ENCODE assay signal across 16 cellular contexts in genomic region chr5:172957458-172957857, GRCh38. TPM values are rescaled to one million over a fixed set of nuclear protein-coding genes. Genes with fewer than 3 reads are reported as not detected.
DNase-seq lines count a peak whose midpoint lies in the region; ATAC-seq and TF ChIP-seq lines count a peak whose summit lies in the region.
"Had no signal": no experiment of that assay in that cellular context is flagged by ENCODE, and none has a peak within 500 bp of the region (broad histone marks: within the 10 kb centered on the region; RNA-seq: fewer than 3 reads in every experiment).

No MANE protein-coding gene starts in this region.

- peaks cover 0 to 47% (median 21%) of the 10 kb centered on the region in 4 donors for H3K4me1 ChIP-seq in sigmoid colon
- peaks cover 21% of the 10 kb centered on the region for H3K4me1 ChIP-seq in lower lobe of right lung
- peaks cover 12% of the 10 kb centered on the region for H3K4me1 ChIP-seq in upper lobe of right lung

- peaks cover 17% of the 10 kb centered on the region for H3K36me3 Mint-ChIP-seq in activated CD4-positive, alpha-beta T cell treated with anti-CD3 and anti-CD28 coated beads, Interleukin-2, amount 10 ng/mL, durations not matched to agents 24 days and 14 days (ENCODE audit: low read depth)
- H3K36me3 Mint-ChIP-seq in activated CD4-positive, alpha-beta T cell treated with anti-CD3 and anti-CD28 coated beads for 36 hours (ENCODE audit: low read depth): peaks cover 13% of the 10 kb centered on the region
- peaks cover 6% of the 10 kb centered on the region for H3K36me3 Mint-ChIP-seq in endothelial cell (ENCODE audit: low read depth, unreplicated experiment)

- no peak for TF ChIP-seq CTCF in endothelial cell (IDR thresholded peaks at IDR 0.05; ENCODE audit: unreplicated experiment)
- TF ChIP-seq CTCF in sigmoid colon (IDR thresholded peaks at IDR 0.05): no peak
- no peak for TF ChIP-seq CTCF in lower lobe of right lung (IDR thresholded peaks at IDR 0.05)
- no peak for TF ChIP-seq CTCF in upper lobe of right lung (IDR thresholded peaks at IDR 0.05)

- peak overlapping the region; percentile 41 for H3K4me3 Mint-ChIP-seq in activated CD4-positive, alpha-beta T cell treated with anti-CD3 and anti-CD28 coated beads, Interleukin-2, amount 10 ng/mL, durations not matched to agents 24 days and 14 days
- no peak overlapping the region for H3K4me3 Mint-ChIP-seq in activated CD4-positive, alpha-beta T cell treated with anti-CD3 and anti-CD28 coated beads for 36 hours
- peak overlapping the region; percentile 38 for H3K4me3 Mint-ChIP-seq in endothelial cell (ENCODE audit: unreplicated experiment)

- POLR2A ChIA-PET in activated CD4-positive, alpha-beta T cell treated with anti-CD3 and anti-CD28 coated beads for 36 hours (lab: Charles Lee): no interaction called here

- no peaks in the 10 kb centered on the region for H3K9me3 Mint-ChIP-seq in activated CD4-positive, alpha-beta T cell treated with anti-CD3 and anti-CD28 coated beads, Interleukin-2, amount 10 ng/mL, durations not matched to agents 24 days and 14 days
- H3K9me3 Mint-ChIP-seq in activated CD4-positive, alpha-beta T cell treated with anti-CD3 and anti-CD28 coated beads for 36 hours (ENCODE audit: low read depth): no peaks in the 10 kb centered on the region
- H3K9me3 Mint-ChIP-seq in endothelial cell (ENCODE audit: unreplicated experiment): no peaks in the 10 kb centered on the region

- no peak for DNase-seq in activated CD4-positive, alpha-beta T cell treated with anti-CD3 and anti-CD28 coated beads, Interleukin-2, amount 10 ng/mL, durations not matched to agents 24 days and 14 days
- no peak for DNase-seq in activated CD4-positive, alpha-beta T cell treated with anti-CD3 and anti-CD28 coated beads for 36 hours
- DNase-seq in RKO (ENCODE audit: low spot score) (peak; percentile 20), endothelial cell (ENCODE audit: low spot score) (no peak), sigmoid colon (no peak), lower lobe of right lung (no peak), upper lobe of right lung (no peak)
- DNase-seq: activated CD8-positive, alpha-beta memory T cell treated with anti-CD3 and anti-CD28 coated beads, Interleukin-2, amount 50 U/mL, for 4 hours; DND-41; KBM-7; left ventricle myocardium superior; NCI-H1694; NCI-H748 treated with DMSO at 0.1 percent for 48 hours had no signal

- CTCF ChIA-PET in activated CD4-positive, alpha-beta T cell treated with anti-CD3 and anti-CD28 coated beads for 36 hours (lab: Charles Lee): no interaction called here

- TF ChIP-seq POLR2A in sigmoid colon (IDR thresholded peaks at IDR 0.05): no peak

- H3K4me3 ChIP-seq in sigmoid colon (no peak overlapping the region), lower lobe of right lung (no peak overlapping the region), upper lobe of right lung (no peak overlapping the region)

- H3K27me3 ChIP-seq in sigmoid colon (no peaks in the 10 kb centered on the region), lower lobe of right lung (ENCODE audit: low read depth) (no peaks in the 10 kb centered on the region), upper lobe of right lung (no peaks in the 10 kb centered on the region)
- H3K27me3 ChIP-seq: tibial nerve had no signal

- intact Hi-C loops in activated CD4-positive, alpha-beta T cell treated with anti-CD3 and anti-CD28 coated beads, Interleukin-2, amount 10 ng/mL, durations not matched to agents 24 days and 14 days (cut with micrococcal nuclease): loop anchor here (10.0 kb wide), 1 partner anchor 483 kb away; no protein-coding TSS in a partner anchor
- intact Hi-C loops in activated CD4-positive, alpha-beta T cell treated with anti-CD3 and anti-CD28 coated beads for 36 hours (cut with DNase I, micrococcal nuclease): loop anchor here in 1 of 2 experiments (5.0 kb wide), 1 partner anchor 325 kb away; no protein-coding TSS in a partner anchor
- intact Hi-C loops in sigmoid colon (cut with DNase I) (no loop called here), lower lobe of right lung (cut with DNase I) (no loop called here), upper lobe of right lung (cut with DNase I) (no loop called here)

- no peak for TF ChIP-seq EP300 in sigmoid colon (IDR thresholded peaks at IDR 0.05)

- peak overlapping the region; percentile 1 for H3K27ac Mint-ChIP-seq in activated CD4-positive, alpha-beta T cell treated with anti-CD3 and anti-CD28 coated beads, Interleukin-2, amount 10 ng/mL, durations not matched to agents 24 days and 14 days
- H3K27ac Mint-ChIP-seq in activated CD4-positive, alpha-beta T cell treated with anti-CD3 and anti-CD28 coated beads for 36 hours: no peak overlapping the region
- H3K27ac Mint-ChIP-seq in endothelial cell (ENCODE audit: unreplicated experiment): no peak overlapping the region

- H3K4me1 Mint-ChIP-seq in activated CD4-positive, alpha-beta T cell treated with anti-CD3 and anti-CD28 coated beads, Interleukin-2, amount 10 ng/mL, durations not matched to agents 24 days and 14 days: peaks cover 30% of the 10 kb centered on the region
- H3K4me1 Mint-ChIP-seq in activated CD4-positive, alpha-beta T cell treated with anti-CD3 and anti-CD28 coated beads for 36 hours: peaks cover 17% of the 10 kb centered on the region
- peaks cover 14% of the 10 kb centered on the region for H3K4me1 Mint-ChIP-seq in endothelial cell (ENCODE audit: unreplicated experiment)

- ATAC-seq in activated CD4-positive, alpha-beta T cell treated with anti-CD3 and anti-CD28 coated beads for 36 hours: no peak
- no peak for ATAC-seq in lower lobe of right lung
- no peak for ATAC-seq in upper lobe of right lung
- ATAC-seq in GM18511 (IDR thresholded peaks at IDR 0.05; ENCODE audit: unreplicated experiment): no peak
- ATAC-seq: Right ventricle myocardium inferior had no signal

- peak overlapping the region in 3 of 4 donors; percentile 87 to 90 (median 88) for H3K27ac ChIP-seq in sigmoid colon
- H3K27ac ChIP-seq in lower lobe of right lung: no peak overlapping the region
- H3K27ac ChIP-seq in upper lobe of right lung: no peak overlapping the region
- H3K27ac ChIP-seq: tibial nerve had no signal

- no peaks in the 10 kb centered on the region for H3K9me3 ChIP-seq in sigmoid colon
- H3K9me3 ChIP-seq in lower lobe of right lung: no peaks in the 10 kb centered on the region
- H3K9me3 ChIP-seq in upper lobe of right lung: no peaks in the 10 kb centered on the region
- H3K9me3 ChIP-seq: tibial nerve had no signal

- H3K36me3 ChIP-seq in sigmoid colon (peaks cover 0 to 9% (median 2%) of the 10 kb centered on the region in 4 donors), lower lobe of right lung (peaks cover 12% of the 10 kb centered on the region), upper lobe of right lung (no peaks in the 10 kb centered on the region)

- WGBS in sigmoid colon, 2 donors: 42 to 66% methylated on average over 5 of the region's 5 CpGs

- peaks cover 4% of the 10 kb centered on the region for H3K27me3 Mint-ChIP-seq in activated CD4-positive, alpha-beta T cell treated with anti-CD3 and anti-CD28 coated beads, Interleukin-2, amount 10 ng/mL, durations not matched to agents 24 days and 14 days
- no peaks in the 10 kb centered on the region for H3K27me3 Mint-ChIP-seq in activated CD4-positive, alpha-beta T cell treated with anti-CD3 and anti-CD28 coated beads for 36 hours
- H3K27me3 Mint-ChIP-seq in endothelial cell (ENCODE audit: unreplicated experiment): peaks cover 11% of the 10 kb centered on the region

RNA-seq across cellular contexts. Expression of gene RPL26L1, which starts 1.8 kb away (rescaled TPM):
- 76.7 and 77.8 TPM in 2 replicates for total RNA-seq in activated CD4-positive, alpha-beta T cell treated with anti-CD3 and anti-CD28 coated beads, Interleukin-2, amount 10 ng/mL, durations not matched to agents 24 days and 14 days
- 10 to 100 TPM; 62.8 to 72.6 TPM for total RNA-seq in activated CD4-positive, alpha-beta T cell treated with anti-CD3 and anti-CD28 coated beads for 36 hours
- 48.6 TPM for total RNA-seq in endothelial cell (ENCODE audit: unreplicated experiment)
- total RNA-seq in sigmoid colon: 10 to 100 TPM; 11.6 to 30.9 (median 25.4) TPM
- polyA plus RNA-seq in sigmoid colon: 10 to 100 TPM; 31.2 to 70.9 (median 41.8) TPM
- total RNA-seq in lower lobe of right lung: 16.6 TPM
- 26.4 TPM for total RNA-seq in upper lobe of right lung

RNA-seq across cellular contexts. Expression of gene ATP6V0E1, which starts 26.1 kb away (rescaled TPM):
- 146 and 147 TPM in 2 replicates for total RNA-seq in activated CD4-positive, alpha-beta T cell treated with anti-CD3 and anti-CD28 coated beads, Interleukin-2, amount 10 ng/mL, durations not matched to agents 24 days and 14 days
- 100 to 1,000 TPM; 102 to 109 TPM for total RNA-seq in activated CD4-positive, alpha-beta T cell treated with anti-CD3 and anti-CD28 coated beads for 36 hours
- total RNA-seq in endothelial cell (ENCODE audit: unreplicated experiment): 147 TPM
- total RNA-seq in sigmoid colon: 100 to 1,000 TPM; 117 to 154 (median 134) TPM
- polyA plus RNA-seq in sigmoid colon: 100 to 1,000 TPM; 158 to 261 (median 249) TPM
- 285 TPM for total RNA-seq in lower lobe of right lung
- total RNA-seq in upper lobe of right lung: 326 TPM

Comparison
In these comparisons a context has a peak if more than half of its experiments do, and no peak if none do; other contexts are left out.
1. H3K27ac ChIP-seq: peak in sigmoid colon (3 of 4); none in lower lobe of right lung (single experiment) and upper lobe of right lung (single experiment).